ENCODE assay signal across 20 cellular contexts in genomic region chr2:7785700-7786099, GRCh38.
"Had no signal": no experiment of that assay in that cellular context is flagged by ENCODE, and none has a peak within 500 bp of the region (broad histone marks: within the 10 kb centered on the region; RNA-seq: fewer than 3 reads in every experiment).

No MANE protein-coding gene starts in this region.

- H3K4me1 ChIP-seq: SJCRH30 had no signal

- ATAC-seq: SK-N-SH treated with all-trans-retinoic acid at 6 μM for 48 hours had no signal

- H3K9me3 ChIP-seq: SJCRH30 had no signal

- H3K27ac ChIP-seq: RWPE1, SJCRH30 had no signal

- H3K36me3 ChIP-seq: SJCRH30 had no signal

- H3K27me3 ChIP-seq: SJCRH30 had no signal

- H3K4me3 ChIP-seq: SJCRH30 had no signal

- DNase-seq: KBM-7, MV-4-11, NCI-H1048, NCI-H1105, NCI-H1417, NCI-H1436 treated with DMSO at 0.1 percent for 48 hours, NCI-H1694, NCI-H187 treated with DMSO at 0.1 percent for 48 hours, NCI-H2081, NCI-H2107, NCI-H2171 treated with DMSO at 0.1 percent for 48 hours, NCI-H345, NCI-H446 treated with DMSO at 0.1 percent for 48 hours, NCI-H510A treated with DMSO at 0.1 percent for 48 hours, NCI-H526 treated with DMSO at 0.1 percent for 48 hours, NCI-H748 treated with DMSO at 0.1 percent for 48 hours, SHP77 treated with DMSO at 0.1 percent for 48 hours, SJCRH30 had no signal
